In the genomic region with DNA sequence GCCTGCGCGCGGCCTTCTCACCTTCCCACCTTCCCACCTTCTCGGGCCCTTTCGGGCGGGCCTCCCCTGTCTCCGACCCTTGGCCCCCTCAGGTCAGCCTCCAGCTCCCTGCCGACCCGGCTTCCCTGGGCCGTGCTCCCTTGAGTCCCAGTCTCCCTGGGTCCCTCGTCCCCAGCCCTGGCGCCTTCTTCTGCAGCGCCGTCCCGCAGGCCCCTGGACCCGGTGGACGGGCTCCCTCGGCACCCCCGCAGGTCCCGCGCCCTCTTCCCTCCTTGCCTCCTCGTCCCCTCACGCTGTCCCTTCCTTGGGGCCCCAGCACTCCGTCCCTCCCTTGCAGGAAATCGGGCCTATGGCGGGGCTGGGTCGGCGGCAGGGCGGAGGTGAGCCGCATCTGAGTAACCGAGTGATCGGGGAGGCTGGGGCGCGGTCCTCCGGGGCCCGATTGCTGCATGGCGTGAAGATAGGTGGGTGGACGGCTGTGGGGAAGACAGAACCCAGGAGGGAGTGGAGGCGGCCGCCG, we compare ENCODE assay signal across 2 cellular contexts.
A peak's percentile ranks its signal among the peaks of the same experiment; 100 is the strongest.
TF ChIP-seq lines count a peak whose summit lies in the region.

No MANE protein-coding gene starts in this region.

TF ChIP-seq in HEK293, 187 proteins besides CTCF, POLR2A, EP300 and RAD21 (continues in another document):
- TF ChIP-seq, protein P1, sequence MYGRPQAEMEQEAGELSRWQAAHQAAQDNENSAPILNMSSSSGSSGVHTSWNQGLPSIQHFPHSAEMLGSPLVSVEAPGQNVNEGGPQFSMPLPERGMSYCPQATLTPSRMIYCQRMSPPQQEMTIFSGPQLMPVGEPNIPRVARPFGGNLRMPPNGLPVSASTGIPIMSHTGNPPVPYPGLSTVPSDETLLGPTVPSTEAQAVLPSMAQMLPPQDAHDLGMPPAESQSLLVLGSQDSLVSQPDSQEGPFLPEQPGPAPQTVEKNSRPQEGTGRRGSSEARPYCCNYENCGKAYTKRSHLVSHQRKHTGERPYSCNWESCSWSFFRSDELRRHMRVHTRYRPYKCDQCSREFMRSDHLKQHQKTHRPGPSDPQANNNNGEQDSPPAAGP (tag by site-specific recombination; IDR thresholded peaks at IDR 0.05): no peak
- no peak for TF ChIP-seq ZNF48 (tag by site-specific recombination; IDR thresholded peaks at IDR 0.05)
- TF ChIP-seq ZEB2 (tag by site-specific recombination; IDR thresholded peaks at IDR 0.05): no peak
- TF ChIP-seq ZNF558 (tag by site-specific recombination; IDR thresholded peaks at IDR 0.05): no peak
- no peak for TF ChIP-seq ZFP3 (tag by site-specific recombination; IDR thresholded peaks at IDR 0.05; ENCODE audit: low read depth)
- TF ChIP-seq ZBTB21 (tag by site-specific recombination; IDR thresholded peaks at IDR 0.05): no peak
- peak; percentile 37; the same call in 1 of the 2 replicates for TF ChIP-seq GLIS2 (tag by site-specific recombination; IDR thresholded peaks at IDR 0.05)
- TF ChIP-seq ZNF660 (tag by site-specific recombination; IDR thresholded peaks at IDR 0.05): no peak
- TF ChIP-seq ZNF792 (tag by site-specific recombination; IDR thresholded peaks at IDR 0.05): 0 out of 2 replicates have a peak, but pooled peaks have one; percentile 57
- TF ChIP-seq SALL2 (tag by site-specific recombination; IDR thresholded peaks at IDR 0.05; ENCODE audit: borderline replicate concordance): no peak
- TF ChIP-seq, protein P2, sequence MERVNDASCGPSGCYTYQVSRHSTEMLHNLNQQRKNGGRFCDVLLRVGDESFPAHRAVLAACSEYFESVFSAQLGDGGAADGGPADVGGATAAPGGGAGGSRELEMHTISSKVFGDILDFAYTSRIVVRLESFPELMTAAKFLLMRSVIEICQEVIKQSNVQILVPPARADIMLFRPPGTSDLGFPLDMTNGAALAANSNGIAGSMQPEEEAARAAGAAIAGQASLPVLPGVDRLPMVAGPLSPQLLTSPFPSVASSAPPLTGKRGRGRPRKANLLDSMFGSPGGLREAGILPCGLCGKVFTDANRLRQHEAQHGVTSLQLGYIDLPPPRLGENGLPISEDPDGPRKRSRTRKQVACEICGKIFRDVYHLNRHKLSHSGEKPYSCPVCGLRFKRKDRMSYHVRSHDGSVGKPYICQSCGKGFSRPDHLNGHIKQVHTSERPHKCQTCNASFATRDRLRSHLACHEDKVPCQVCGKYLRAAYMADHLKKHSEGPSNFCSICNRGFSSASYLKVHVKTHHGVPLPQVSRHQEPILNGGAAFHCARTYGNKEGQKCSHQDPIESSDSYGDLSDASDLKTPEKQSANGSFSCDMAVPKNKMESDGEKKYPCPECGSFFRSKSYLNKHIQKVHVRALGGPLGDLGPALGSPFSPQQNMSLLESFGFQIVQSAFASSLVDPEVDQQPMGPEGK (tag by site-specific recombination; IDR thresholded peaks at IDR 0.05): peak; percentile 30
- no peak for TF ChIP-seq ZNF132 (tag by site-specific recombination; IDR thresholded peaks at IDR 0.05; ENCODE audit: borderline replicate concordance)
- TF ChIP-seq HOXD13 (CRISPR knock-in tag; IDR thresholded peaks at IDR 0.05; ENCODE audit: borderline replicate concordance): no peak
- no peak for TF ChIP-seq ZNF426 (tag by site-specific recombination; IDR thresholded peaks at IDR 0.05)
- TF ChIP-seq GLI4 (tag by site-specific recombination; IDR thresholded peaks at IDR 0.05): no peak
- no peak for TF ChIP-seq ZNF37A (tag by site-specific recombination; IDR thresholded peaks at IDR 0.05)
- TF ChIP-seq ZBTB48 (tag by site-specific recombination; IDR thresholded peaks at IDR 0.05): peak; percentile 87
- TF ChIP-seq ZBTB17 (tag by site-specific recombination; IDR thresholded peaks at IDR 0.05): no peak
- TF ChIP-seq ZNF747 (tag by site-specific recombination; IDR thresholded peaks at IDR 0.05): no peak
- TF ChIP-seq EGR2 (tag by site-specific recombination; IDR thresholded peaks at IDR 0.05; ENCODE audit: low read depth): peak; percentile 2; the same call in 1 of the 2 replicates
- TF ChIP-seq, protein P3, sequence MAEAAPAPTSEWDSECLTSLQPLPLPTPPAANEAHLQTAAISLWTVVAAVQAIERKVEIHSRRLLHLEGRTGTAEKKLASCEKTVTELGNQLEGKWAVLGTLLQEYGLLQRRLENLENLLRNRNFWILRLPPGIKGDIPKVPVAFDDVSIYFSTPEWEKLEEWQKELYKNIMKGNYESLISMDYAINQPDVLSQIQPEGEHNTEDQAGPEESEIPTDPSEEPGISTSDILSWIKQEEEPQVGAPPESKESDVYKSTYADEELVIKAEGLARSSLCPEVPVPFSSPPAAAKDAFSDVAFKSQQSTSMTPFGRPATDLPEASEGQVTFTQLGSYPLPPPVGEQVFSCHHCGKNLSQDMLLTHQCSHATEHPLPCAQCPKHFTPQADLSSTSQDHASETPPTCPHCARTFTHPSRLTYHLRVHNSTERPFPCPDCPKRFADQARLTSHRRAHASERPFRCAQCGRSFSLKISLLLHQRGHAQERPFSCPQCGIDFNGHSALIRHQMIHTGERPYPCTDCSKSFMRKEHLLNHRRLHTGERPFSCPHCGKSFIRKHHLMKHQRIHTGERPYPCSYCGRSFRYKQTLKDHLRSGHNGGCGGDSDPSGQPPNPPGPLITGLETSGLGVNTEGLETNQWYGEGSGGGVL (tag by site-specific recombination; IDR thresholded peaks at IDR 0.05): no peak
- TF ChIP-seq ZNF423 (tag by site-specific recombination; IDR thresholded peaks at IDR 0.05): no peak
- no peak for TF ChIP-seq ZNF629 (tag by site-specific recombination; IDR thresholded peaks at IDR 0.05)
- TF ChIP-seq, protein P4, sequence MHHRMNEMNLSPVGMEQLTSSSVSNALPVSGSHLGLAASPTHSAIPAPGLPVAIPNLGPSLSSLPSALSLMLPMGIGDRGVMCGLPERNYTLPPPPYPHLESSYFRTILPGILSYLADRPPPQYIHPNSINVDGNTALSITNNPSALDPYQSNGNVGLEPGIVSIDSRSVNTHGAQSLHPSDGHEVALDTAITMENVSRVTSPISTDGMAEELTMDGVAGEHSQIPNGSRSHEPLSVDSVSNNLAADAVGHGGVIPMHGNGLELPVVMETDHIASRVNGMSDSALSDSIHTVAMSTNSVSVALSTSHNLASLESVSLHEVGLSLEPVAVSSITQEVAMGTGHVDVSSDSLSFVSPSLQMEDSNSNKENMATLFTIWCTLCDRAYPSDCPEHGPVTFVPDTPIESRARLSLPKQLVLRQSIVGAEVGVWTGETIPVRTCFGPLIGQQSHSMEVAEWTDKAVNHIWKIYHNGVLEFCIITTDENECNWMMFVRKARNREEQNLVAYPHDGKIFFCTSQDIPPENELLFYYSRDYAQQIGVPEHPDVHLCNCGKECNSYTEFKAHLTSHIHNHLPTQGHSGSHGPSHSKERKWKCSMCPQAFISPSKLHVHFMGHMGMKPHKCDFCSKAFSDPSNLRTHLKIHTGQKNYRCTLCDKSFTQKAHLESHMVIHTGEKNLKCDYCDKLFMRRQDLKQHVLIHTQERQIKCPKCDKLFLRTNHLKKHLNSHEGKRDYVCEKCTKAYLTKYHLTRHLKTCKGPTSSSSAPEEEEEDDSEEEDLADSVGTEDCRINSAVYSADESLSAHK (tag by site-specific recombination; IDR thresholded peaks at IDR 0.05): no peak
- TF ChIP-seq ZNF211 (tag by site-specific recombination; IDR thresholded peaks at IDR 0.05; ENCODE audit: low read depth): no peak

TF ChIP-seq in K562, 482 proteins besides CTCF, POLR2A, EP300 and RAD21 (continues in another document):
- TF ChIP-seq, protein P5, sequence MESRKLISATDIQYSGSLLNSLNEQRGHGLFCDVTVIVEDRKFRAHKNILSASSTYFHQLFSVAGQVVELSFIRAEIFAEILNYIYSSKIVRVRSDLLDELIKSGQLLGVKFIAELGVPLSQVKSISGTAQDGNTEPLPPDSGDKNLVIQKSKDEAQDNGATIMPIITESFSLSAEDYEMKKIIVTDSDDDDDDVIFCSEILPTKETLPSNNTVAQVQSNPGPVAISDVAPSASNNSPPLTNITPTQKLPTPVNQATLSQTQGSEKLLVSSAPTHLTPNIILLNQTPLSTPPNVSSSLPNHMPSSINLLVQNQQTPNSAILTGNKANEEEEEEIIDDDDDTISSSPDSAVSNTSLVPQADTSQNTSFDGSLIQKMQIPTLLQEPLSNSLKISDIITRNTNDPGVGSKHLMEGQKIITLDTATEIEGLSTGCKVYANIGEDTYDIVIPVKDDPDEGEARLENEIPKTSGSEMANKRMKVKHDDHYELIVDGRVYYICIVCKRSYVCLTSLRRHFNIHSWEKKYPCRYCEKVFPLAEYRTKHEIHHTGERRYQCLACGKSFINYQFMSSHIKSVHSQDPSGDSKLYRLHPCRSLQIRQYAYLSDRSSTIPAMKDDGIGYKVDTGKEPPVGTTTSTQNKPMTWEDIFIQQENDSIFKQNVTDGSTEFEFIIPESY (CRISPR knock-in tag; IDR thresholded peaks at IDR 0.05): no peak; the same call in 1 of the 2 replicates
- TF ChIP-seq TSC22D4 (tag; IDR thresholded peaks at IDR 0.05): no peak
- no peak for TF ChIP-seq POLR2B (IDR thresholded peaks at IDR 0.05; ENCODE audit: low read depth, partially characterized antibody)
- TF ChIP-seq PHF21A (IDR thresholded peaks at IDR 0.05; ENCODE audit: borderline replicate concordance, low read depth): peak; percentile 95
- TF ChIP-seq ZNF316 (IDR thresholded peaks at IDR 0.05): 0 out of 2 replicates have a peak, but pooled peaks have one; percentile 0
- TF ChIP-seq HNRNPLL (IDR thresholded peaks at IDR 0.05; ENCODE audit: low read depth, low read length, poor library complexity, severe bottlenecking): no peak
- TF ChIP-seq, protein P6, sequence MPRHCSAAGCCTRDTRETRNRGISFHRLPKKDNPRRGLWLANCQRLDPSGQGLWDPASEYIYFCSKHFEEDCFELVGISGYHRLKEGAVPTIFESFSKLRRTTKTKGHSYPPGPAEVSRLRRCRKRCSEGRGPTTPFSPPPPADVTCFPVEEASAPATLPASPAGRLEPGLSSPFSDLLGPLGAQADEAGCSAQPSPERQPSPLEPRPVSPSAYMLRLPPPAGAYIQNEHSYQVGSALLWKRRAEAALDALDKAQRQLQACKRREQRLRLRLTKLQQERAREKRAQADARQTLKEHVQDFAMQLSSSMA (CRISPR knock-in tag; IDR thresholded peaks at IDR 0.05): no peak
- TF ChIP-seq NELFE (IDR thresholded peaks at IDR 0.05; ENCODE audit: insufficient read depth, insufficient read length): no peak
- TF ChIP-seq TCF7 (IDR thresholded peaks at IDR 0.05; ENCODE audit: borderline replicate concordance): no peak
- no peak for TF ChIP-seq SRSF9 (IDR thresholded peaks at IDR 0.05; ENCODE audit: borderline replicate concordance, low read depth, low read length)
- TF ChIP-seq NR3C1 (CRISPR knock-in tag; IDR thresholded peaks at IDR 0.05): no peak
- TF ChIP-seq KLF16 (IDR thresholded peaks at IDR 0.05): no peak
- TF ChIP-seq XRCC4 (IDR thresholded peaks at IDR 0.05; ENCODE audit: extremely low read depth, insufficient read depth, insufficient read length): no peak
- TF ChIP-seq ZNF175 (CRISPR knock-in tag; IDR thresholded peaks at IDR 0.05; ENCODE audit: low read depth): no peak
- no peak for TF ChIP-seq SAP30 (IDR thresholded peaks at IDR 0.05; ENCODE audit: borderline replicate concordance, insufficient read depth, low read depth, low read length, poor library complexity, severe bottlenecking)
- no peak for TF ChIP-seq KDM2B (CRISPR knock-in tag; IDR thresholded peaks at IDR 0.05)
- TF ChIP-seq ZC3H11A (IDR thresholded peaks at IDR 0.05; ENCODE audit: low read depth, low read length): no peak
- TF ChIP-seq, protein P7, sequence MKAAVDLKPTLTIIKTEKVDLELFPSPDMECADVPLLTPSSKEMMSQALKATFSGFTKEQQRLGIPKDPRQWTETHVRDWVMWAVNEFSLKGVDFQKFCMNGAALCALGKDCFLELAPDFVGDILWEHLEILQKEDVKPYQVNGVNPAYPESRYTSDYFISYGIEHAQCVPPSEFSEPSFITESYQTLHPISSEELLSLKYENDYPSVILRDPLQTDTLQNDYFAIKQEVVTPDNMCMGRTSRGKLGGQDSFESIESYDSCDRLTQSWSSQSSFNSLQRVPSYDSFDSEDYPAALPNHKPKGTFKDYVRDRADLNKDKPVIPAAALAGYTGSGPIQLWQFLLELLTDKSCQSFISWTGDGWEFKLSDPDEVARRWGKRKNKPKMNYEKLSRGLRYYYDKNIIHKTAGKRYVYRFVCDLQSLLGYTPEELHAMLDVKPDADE (conservative IDR thresholded peaks at IDR 0.05; ENCODE audit: control insufficient read depth, low read depth, low read length): no peak
- no peak for TF ChIP-seq FOXJ2 (tag; IDR thresholded peaks at IDR 0.05)
- TF ChIP-seq, protein P8, sequence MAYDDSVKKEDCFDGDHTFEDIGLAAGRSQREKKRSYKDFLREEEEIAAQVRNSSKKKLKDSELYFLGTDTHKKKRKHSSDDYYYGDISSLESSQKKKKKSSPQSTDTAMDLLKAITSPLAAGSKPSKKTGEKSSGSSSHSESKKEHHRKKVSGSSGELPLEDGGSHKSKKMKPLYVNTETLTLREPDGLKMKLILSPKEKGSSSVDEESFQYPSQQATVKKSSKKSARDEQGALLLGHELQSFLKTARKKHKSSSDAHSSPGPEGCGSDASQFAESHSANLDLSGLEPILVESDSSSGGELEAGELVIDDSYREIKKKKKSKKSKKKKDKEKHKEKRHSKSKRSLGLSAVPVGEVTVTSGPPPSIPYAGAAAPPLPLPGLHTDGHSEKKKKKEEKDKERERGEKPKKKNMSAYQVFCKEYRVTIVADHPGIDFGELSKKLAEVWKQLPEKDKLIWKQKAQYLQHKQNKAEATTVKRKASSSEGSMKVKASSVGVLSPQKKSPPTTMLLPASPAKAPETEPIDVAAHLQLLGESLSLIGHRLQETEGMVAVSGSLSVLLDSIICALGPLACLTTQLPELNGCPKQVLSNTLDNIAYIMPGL (CRISPR knock-in tag; IDR thresholded peaks at IDR 0.05): peak; percentile 82; the same call in 1 of the 2 replicates
- TF ChIP-seq, protein P9, sequence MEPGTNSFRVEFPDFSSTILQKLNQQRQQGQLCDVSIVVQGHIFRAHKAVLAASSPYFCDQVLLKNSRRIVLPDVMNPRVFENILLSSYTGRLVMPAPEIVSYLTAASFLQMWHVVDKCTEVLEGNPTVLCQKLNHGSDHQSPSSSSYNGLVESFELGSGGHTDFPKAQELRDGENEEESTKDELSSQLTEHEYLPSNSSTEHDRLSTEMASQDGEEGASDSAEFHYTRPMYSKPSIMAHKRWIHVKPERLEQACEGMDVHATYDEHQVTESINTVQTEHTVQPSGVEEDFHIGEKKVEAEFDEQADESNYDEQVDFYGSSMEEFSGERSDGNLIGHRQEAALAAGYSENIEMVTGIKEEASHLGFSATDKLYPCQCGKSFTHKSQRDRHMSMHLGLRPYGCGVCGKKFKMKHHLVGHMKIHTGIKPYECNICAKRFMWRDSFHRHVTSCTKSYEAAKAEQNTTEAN (CRISPR knock-in tag; IDR thresholded peaks at IDR 0.05): 0 out of 2 replicates have a peak, but pooled peaks have one; percentile 34
